11 cellular contexts compared by ENCODE assay signal in genomic region chr6:157032923-157033322, GRCh38.
DNase-seq lines count a peak whose midpoint lies in the region; ATAC-seq, FAIRE-seq and TF ChIP-seq lines count a peak whose summit lies in the region.
"Had no signal": no experiment of that assay in that cellular context is flagged by ENCODE, and none has a peak within 500 bp of the region (broad histone marks: within the 10 kb centered on the region; RNA-seq: fewer than 3 reads in every experiment).

No MANE protein-coding gene starts in this region.

- H3K27ac ChIP-seq in keratinocyte (ENCODE audit: control insufficient read depth, insufficient read depth, low read length) (peak overlapping the region; percentile 85), stomach (peak overlapping the region in 4 of 5 donors; percentile 39 to 80 (median 74))
- H3K27ac ChIP-seq: HL-60 had no signal

- peak overlapping the region; percentile 78 for H3K4me3 Mint-ChIP-seq in activated CD4-positive, alpha-beta T cell treated with anti-CD3 and anti-CD28 coated beads, Interleukin-2, amount 10 ng/mL, durations not matched to agents 7 days and 5 days
- peak overlapping the region; percentile 89 for H3K4me3 Mint-ChIP-seq in activated T-helper 2 cell treated with anti-CD3 and anti-CD28 coated beads, Interferon-gamma antibody, Interleukin-2, Interleukin-4, amounts not matched to agents 10 μg/mL and 5 μg/mL and 100 μg/mL, durations not matched to agents 14 hours and 24 hours and 36 hours (ENCODE audit: low read depth)

- H3K9me3 Mint-ChIP-seq in activated CD4-positive, alpha-beta T cell treated with anti-CD3 and anti-CD28 coated beads, Interleukin-2, amount 10 ng/mL, durations not matched to agents 7 days and 5 days, result no peaks in the 10 kb centered on the region
- no peaks in the 10 kb centered on the region for H3K9me3 Mint-ChIP-seq in activated T-helper 2 cell treated with anti-CD3 and anti-CD28 coated beads, Interferon-gamma antibody, Interleukin-2, Interleukin-4, amounts not matched to agents 10 μg/mL and 5 μg/mL and 100 μg/mL, durations not matched to agents 14 hours and 24 hours and 36 hours
- H3K9me3 Mint-ChIP-seq: nephron had no signal

- H3K9ac ChIP-seq in keratinocyte (ENCODE audit: control insufficient read depth, extremely low read depth, insufficient read depth, low read length), result peak overlapping the region; percentile 78

- H3K27me3 ChIP-seq in keratinocyte (ENCODE audit: control insufficient read depth, extremely low read depth, insufficient read depth, low read length) (no peaks in the 10 kb centered on the region), stomach (no peaks in the 10 kb centered on the region)

- H3K36me3 ChIP-seq in keratinocyte (ENCODE audit: control insufficient read depth in 2 of 2, extremely low read depth in 1 of 2, insufficient read depth in 2 of 2, low read length in 2 of 2), result no peaks in the 10 kb centered on the region
- H3K36me3 ChIP-seq in stomach, result no peaks in the 10 kb centered on the region

- H3K4me1 ChIP-seq in keratinocyte (ENCODE audit: control insufficient read depth, extremely low read depth, insufficient read depth, low read length) (peaks cover 56% of the 10 kb centered on the region), stomach (peaks cover 20 to 57% (median 38%) of the 10 kb centered on the region in 4 donors)

- no peak overlapping the region for H2AFZ ChIP-seq in keratinocyte (ENCODE audit: control insufficient read depth, low read length)

- no peak for TF ChIP-seq EP300 in stomach (IDR thresholded peaks at IDR 0.05)

- peaks cover 4% of the 10 kb centered on the region for H3K36me3 Mint-ChIP-seq in activated CD4-positive, alpha-beta T cell treated with anti-CD3 and anti-CD28 coated beads, Interleukin-2, amount 10 ng/mL, durations not matched to agents 7 days and 5 days (ENCODE audit: low read depth)
- no peaks in the 10 kb centered on the region for H3K36me3 Mint-ChIP-seq in activated T-helper 2 cell treated with anti-CD3 and anti-CD28 coated beads, Interferon-gamma antibody, Interleukin-2, Interleukin-4, amounts not matched to agents 10 μg/mL and 5 μg/mL and 100 μg/mL, durations not matched to agents 14 hours and 24 hours and 36 hours (ENCODE audit: low read depth)

- H3K4me3 ChIP-seq in keratinocyte (ENCODE audit: control insufficient read depth in 2 of 3, extremely low read depth in 1 of 3, insufficient read depth in 2 of 3, low read depth in 1 of 3, low read length in 3 of 3) (peak overlapping the region in 2 of 3 experiments; percentile 72 to 85), stomach (peak overlapping the region; percentile 30 to 42 (median 34))

- peaks cover 26% of the 10 kb centered on the region for H3K4me1 Mint-ChIP-seq in activated CD4-positive, alpha-beta T cell treated with anti-CD3 and anti-CD28 coated beads, Interleukin-2, amount 10 ng/mL, durations not matched to agents 7 days and 5 days
- peaks cover 21% of the 10 kb centered on the region for H3K4me1 Mint-ChIP-seq in activated T-helper 2 cell treated with anti-CD3 and anti-CD28 coated beads, Interferon-gamma antibody, Interleukin-2, Interleukin-4, amounts not matched to agents 10 μg/mL and 5 μg/mL and 100 μg/mL, durations not matched to agents 14 hours and 24 hours and 36 hours (ENCODE audit: low read depth)

- no peak for ATAC-seq in GM21423 (IDR thresholded peaks at IDR 0.05; ENCODE audit: unreplicated experiment)

- no peaks in the 10 kb centered on the region for H3K9me1 ChIP-seq in keratinocyte (ENCODE audit: control insufficient read depth, extremely low read depth, insufficient read depth, low read length)

- no peak for FAIRE-seq in keratinocyte (lab: Jason Lieb, UNC)

- peaks cover 36% of the 10 kb centered on the region for H3K79me2 ChIP-seq in keratinocyte (ENCODE audit: control insufficient read depth, insufficient read depth, low read length)

- no peaks in the 10 kb centered on the region for H3K9me3 ChIP-seq in keratinocyte (ENCODE audit: control insufficient read depth, low read depth, low read length)
- H3K9me3 ChIP-seq in stomach, result no peaks in the 10 kb centered on the region

- H3K27me3 Mint-ChIP-seq in activated CD4-positive, alpha-beta T cell treated with anti-CD3 and anti-CD28 coated beads, Interleukin-2, amount 10 ng/mL, durations not matched to agents 7 days and 5 days, result no peaks in the 10 kb centered on the region
- no peaks in the 10 kb centered on the region for H3K27me3 Mint-ChIP-seq in activated T-helper 2 cell treated with anti-CD3 and anti-CD28 coated beads, Interferon-gamma antibody, Interleukin-2, Interleukin-4, amounts not matched to agents 10 μg/mL and 5 μg/mL and 100 μg/mL, durations not matched to agents 14 hours and 24 hours and 36 hours (ENCODE audit: low read depth)

- no peak for DNase-seq in activated CD4-positive, alpha-beta T cell treated with anti-CD3 and anti-CD28 coated beads, Interleukin-2, amount 10 ng/mL, durations not matched to agents 7 days and 5 days
- DNase-seq in activated CD4-positive, alpha-beta T cell treated with anti-CD3 and anti-CD28 coated beads for 4 hours, result no peak
- DNase-seq in activated T-helper 2 cell treated with anti-CD3 and anti-CD28 coated beads, Interferon-gamma antibody, Interleukin-2, Interleukin-4, amounts not matched to agents 10 μg/mL and 5 μg/mL and 100 μg/mL, durations not matched to agents 14 hours and 24 hours and 36 hours (ENCODE audit: low spot score), result no peak
- DNase-seq in keratinocyte (ENCODE audit: low read depth, low spot score), result no peak
- no peak for DNase-seq in stomach
- no peak for DNase-seq in posterior cingulate gyrus
- DNase-seq in activated effector memory CD4-positive, alpha-beta T cell treated with anti-CD3 and anti-CD28 coated beads, Interleukin-2, amount 50 U/mL, for 16 hours, result no peak
- DNase-seq: NCI-H1930 had no signal

- 50 to 61% (median 51%) methylated on average over 4 of the region's 4 CpGs for WGBS in stomach, 5 donors

- dilution Hi-C loops in keratinocyte (cut with MboI; ENCODE audit: extremely low pct_ligation_motif_present, low sequenced_read_pairs), result no loop called here

- POLR2A ChIA-PET in activated CD4-positive, alpha-beta T cell treated with anti-CD3 and anti-CD28 coated beads, Interleukin-2, amount 10 ng/mL, durations not matched to agents 7 days and 5 days (lab: Charles Lee), result no interaction called here

- peak overlapping the region; percentile 98 for H3K4me2 ChIP-seq in keratinocyte (ENCODE audit: control insufficient read depth, extremely low read depth, insufficient read depth, low read depth, low read length)

- TF ChIP-seq CTCF in keratinocyte (optimal IDR thresholded peaks at IDR 0.05 in 1 of 3, IDR thresholded peaks at IDR 0.05 in 1 of 3, conservative IDR thresholded peaks at IDR 0.05 in 1 of 3; ENCODE audit: extremely low read depth in 1 of 3, insufficient read depth in 2 of 3, low read length in 3 of 3), result no peak
- TF ChIP-seq CTCF in stomach (IDR thresholded peaks at IDR 0.05), result no peak

- no peak for TF ChIP-seq POLR2A in stomach (IDR thresholded peaks at IDR 0.05)

- no peak overlapping the region for H3K27ac Mint-ChIP-seq in activated CD4-positive, alpha-beta T cell treated with anti-CD3 and anti-CD28 coated beads, Interleukin-2, amount 10 ng/mL, durations not matched to agents 7 days and 5 days
- H3K27ac Mint-ChIP-seq in activated T-helper 2 cell treated with anti-CD3 and anti-CD28 coated beads, Interferon-gamma antibody, Interleukin-2, Interleukin-4, amounts not matched to agents 10 μg/mL and 5 μg/mL and 100 μg/mL, durations not matched to agents 14 hours and 24 hours and 36 hours, result no peak overlapping the region

- no peaks in the 10 kb centered on the region for H4K20me1 ChIP-seq in keratinocyte (ENCODE audit: control insufficient read depth, extremely low read depth, insufficient read depth, low read length)

- intact Hi-C loops in activated T-helper 2 cell treated with anti-CD3 and anti-CD28 coated beads, Interferon-gamma antibody, Interleukin-2, Interleukin-4, amounts not matched to agents 10 μg/mL and 5 μg/mL and 100 μg/mL, durations not matched to agents 14 hours and 24 hours and 36 hours (cut with micrococcal nuclease), result no loop called here
- intact Hi-C loops in stomach (cut with DNase I; ENCODE audit: low total_unique reads), result loop anchor here (10.0 kb wide), 1 partner anchor 152 kb away; no protein-coding TSS in a partner anchor
- intact Hi-C loops in posterior cingulate gyrus (cut with DNase I), result no loop called here

- CTCF ChIA-PET in activated CD4-positive, alpha-beta T cell treated with anti-CD3 and anti-CD28 coated beads, Interleukin-2, amount 10 ng/mL, durations not matched to agents 7 days and 5 days (lab: Charles Lee), result interaction anchor here (1.0 kb wide), 1 partner anchor 11 kb away, joined by 3 read pairs; no protein-coding TSS in a partner anchor
